Comparison of ENCODE assay signal across 11 cellular contexts in genomic region chr2:180656455-180656847, GRCh38.
DNase-seq lines count a peak whose midpoint lies in the region; ATAC-seq and TF ChIP-seq lines count a peak whose summit lies in the region.
"Had no signal": no experiment of that assay in that cellular context is flagged by ENCODE, and none has a peak within 500 bp of the region (broad histone marks: within the 10 kb centered on the region; RNA-seq: fewer than 3 reads in every experiment).

No MANE protein-coding gene starts in this region.

- no peak for DNase-seq in stimulated activated naive CD8-positive, alpha-beta T cell treated with anti-CD3 and anti-CD28 coated beads, Interleukin-15, Interleukin-2, amounts not matched to agents 100 U/mL and 50 U/mL, for 24 hours
- DNase-seq in stimulated activated naive CD8-positive, alpha-beta T cell treated with anti-CD3 and anti-CD28 coated beads, Interleukin-15, amount 100 ng/mL, for 72 hours = no peak
- no peak for DNase-seq in WTC11 (ENCODE audit: low spot score)
- peak; percentile 35 for DNase-seq in iPS-NIHi7 (ENCODE audit: extremely low spot score)
- DNase-seq in NOMO-1 treated with DMSO at 0.1 percent for 48 hours (lab: John Stamatoyannopoulos, UW; ENCODE audit: unreplicated experiment) = no peak
- DNase-seq in dorsolateral prefrontal cortex = no peak
- no peak for DNase-seq in mucosa of descending colon
- DNase-seq: AML-193, H7, NCI-H446 had no signal

- H3K27me3 ChIP-seq in dorsolateral prefrontal cortex = no peaks in the 10 kb centered on the region

- H3K27ac Mint-ChIP-seq in stimulated activated naive CD8-positive, alpha-beta T cell treated with anti-CD3 and anti-CD28 coated beads, Interleukin-15, amount 100 ng/mL, for 72 hours = no peak overlapping the region
- H3K27ac Mint-ChIP-seq in WTC11 = no peak overlapping the region

- intact Hi-C loops in dorsolateral prefrontal cortex (cut with DNase I) = no loop called here
- intact Hi-C loops in mucosa of descending colon (cut with DNase I, micrococcal nuclease) = no loop called here

- H3K27ac ChIP-seq in dorsolateral prefrontal cortex = peak overlapping the region in 9 of 59 donors; percentile 30 to 76 (median 58)

- peaks cover 8% of the 10 kb centered on the region for H3K27me3 Mint-ChIP-seq in stimulated activated naive CD8-positive, alpha-beta T cell treated with anti-CD3 and anti-CD28 coated beads, Interleukin-15, amount 100 ng/mL, for 72 hours
- H3K27me3 Mint-ChIP-seq in WTC11 (ENCODE audit: low read depth) = no peaks in the 10 kb centered on the region

- H3K4me3 ChIP-seq in dorsolateral prefrontal cortex (no peak overlapping the region), mucosa of descending colon (no peak overlapping the region)

- H3K9me3 ChIP-seq in mucosa of descending colon = no peaks in the 10 kb centered on the region

- H3K36me3 Mint-ChIP-seq in WTC11 = no peaks in the 10 kb centered on the region

- no peaks in the 10 kb centered on the region for H3K4me1 Mint-ChIP-seq in stimulated activated naive CD8-positive, alpha-beta T cell treated with anti-CD3 and anti-CD28 coated beads, Interleukin-15, amount 100 ng/mL, for 72 hours
- peaks cover 20% of the 10 kb centered on the region for H3K4me1 Mint-ChIP-seq in WTC11

- POLR2A ChIA-PET in WTC11 (lab: Charles Lee) = no interaction called here

- no peaks in the 10 kb centered on the region for H3K4me1 ChIP-seq in mucosa of descending colon (ENCODE audit: low read depth)

- no peaks in the 10 kb centered on the region for H3K36me3 ChIP-seq in mucosa of descending colon (ENCODE audit: low read depth)

- CTCF ChIA-PET in WTC11 (lab: Charles Lee) = no interaction called here

- H3K4me3 Mint-ChIP-seq in stimulated activated naive CD8-positive, alpha-beta T cell treated with anti-CD3 and anti-CD28 coated beads, Interleukin-15, amount 100 ng/mL, for 72 hours = no peak overlapping the region
- H3K4me3 Mint-ChIP-seq in WTC11 = no peak overlapping the region

- ATAC-seq in stimulated activated naive CD8-positive, alpha-beta T cell treated with anti-CD3 and anti-CD28 coated beads, Interleukin-15, Interleukin-2, amounts not matched to agents 100 U/mL and 50 U/mL, for 24 hours = peak; percentile 68
- ATAC-seq in stimulated activated naive CD8-positive, alpha-beta T cell treated with anti-CD3 and anti-CD28 coated beads, Interleukin-15, amount 100 ng/mL, for 72 hours = no peak
- ATAC-seq in WTC11 (peak; percentile 43), GM21423 (IDR thresholded peaks at IDR 0.05; ENCODE audit: unreplicated experiment) (no peak), mucosa of descending colon (no peak)

- TF ChIP-seq CTCF in WTC11 (IDR thresholded peaks at IDR 0.05) (no peak), dorsolateral prefrontal cortex (IDR thresholded peaks at IDR 0.05 in 54 of 56, conservative IDR thresholded peaks at IDR 0.05 in 2 of 56; ENCODE audit: low read depth in 1 of 56, partially characterized antibody in 56 of 56) (peak in 1 of 56 donors; percentile 1), mucosa of descending colon (IDR thresholded peaks at IDR 0.05) (no peak)

- H3K9me3 Mint-ChIP-seq in stimulated activated naive CD8-positive, alpha-beta T cell treated with anti-CD3 and anti-CD28 coated beads, Interleukin-15, amount 100 ng/mL, for 72 hours = no peaks in the 10 kb centered on the region
- no peaks in the 10 kb centered on the region for H3K9me3 Mint-ChIP-seq in WTC11

TF ChIP-seq in WTC11, 78 proteins besides CTCF, POLR2A, EP300 and RAD21 (continues in another document):
- TF ChIP-seq CREB1 (CRISPR knock-in tag; IDR thresholded peaks at IDR 0.05) (no peak), CREM (CRISPR knock-in tag; IDR thresholded peaks at IDR 0.05) (no peak), KAT7 (CRISPR knock-in tag; IDR thresholded peaks at IDR 0.05; ENCODE audit: borderline replicate concordance) (no peak), NR1H2 (CRISPR knock-in tag; IDR thresholded peaks at IDR 0.05) (no peak), STAT6 (CRISPR knock-in tag; conservative IDR thresholded peaks at IDR 0.05; ENCODE audit: low read depth) (no peak), ZNF232 (CRISPR knock-in tag; IDR thresholded peaks at IDR 0.05) (no peak), ZNF138 (CRISPR knock-in tag; conservative IDR thresholded peaks at IDR 0.05) (no peak)
- TF ChIP-seq, protein P1, sequence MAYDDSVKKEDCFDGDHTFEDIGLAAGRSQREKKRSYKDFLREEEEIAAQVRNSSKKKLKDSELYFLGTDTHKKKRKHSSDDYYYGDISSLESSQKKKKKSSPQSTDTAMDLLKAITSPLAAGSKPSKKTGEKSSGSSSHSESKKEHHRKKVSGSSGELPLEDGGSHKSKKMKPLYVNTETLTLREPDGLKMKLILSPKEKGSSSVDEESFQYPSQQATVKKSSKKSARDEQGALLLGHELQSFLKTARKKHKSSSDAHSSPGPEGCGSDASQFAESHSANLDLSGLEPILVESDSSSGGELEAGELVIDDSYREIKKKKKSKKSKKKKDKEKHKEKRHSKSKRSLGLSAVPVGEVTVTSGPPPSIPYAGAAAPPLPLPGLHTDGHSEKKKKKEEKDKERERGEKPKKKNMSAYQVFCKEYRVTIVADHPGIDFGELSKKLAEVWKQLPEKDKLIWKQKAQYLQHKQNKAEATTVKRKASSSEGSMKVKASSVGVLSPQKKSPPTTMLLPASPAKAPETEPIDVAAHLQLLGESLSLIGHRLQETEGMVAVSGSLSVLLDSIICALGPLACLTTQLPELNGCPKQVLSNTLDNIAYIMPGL (CRISPR knock-in tag; IDR thresholded peaks at IDR 0.05) = no peak
- TF ChIP-seq, protein P2, sequence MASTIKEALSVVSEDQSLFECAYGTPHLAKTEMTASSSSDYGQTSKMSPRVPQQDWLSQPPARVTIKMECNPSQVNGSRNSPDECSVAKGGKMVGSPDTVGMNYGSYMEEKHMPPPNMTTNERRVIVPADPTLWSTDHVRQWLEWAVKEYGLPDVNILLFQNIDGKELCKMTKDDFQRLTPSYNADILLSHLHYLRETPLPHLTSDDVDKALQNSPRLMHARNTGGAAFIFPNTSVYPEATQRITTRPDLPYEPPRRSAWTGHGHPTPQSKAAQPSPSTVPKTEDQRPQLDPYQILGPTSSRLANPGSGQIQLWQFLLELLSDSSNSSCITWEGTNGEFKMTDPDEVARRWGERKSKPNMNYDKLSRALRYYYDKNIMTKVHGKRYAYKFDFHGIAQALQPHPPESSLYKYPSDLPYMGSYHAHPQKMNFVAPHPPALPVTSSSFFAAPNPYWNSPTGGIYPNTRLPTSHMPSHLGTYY (CRISPR knock-in tag; IDR thresholded peaks at IDR 0.05) = no peak
- TF ChIP-seq, protein P3, sequence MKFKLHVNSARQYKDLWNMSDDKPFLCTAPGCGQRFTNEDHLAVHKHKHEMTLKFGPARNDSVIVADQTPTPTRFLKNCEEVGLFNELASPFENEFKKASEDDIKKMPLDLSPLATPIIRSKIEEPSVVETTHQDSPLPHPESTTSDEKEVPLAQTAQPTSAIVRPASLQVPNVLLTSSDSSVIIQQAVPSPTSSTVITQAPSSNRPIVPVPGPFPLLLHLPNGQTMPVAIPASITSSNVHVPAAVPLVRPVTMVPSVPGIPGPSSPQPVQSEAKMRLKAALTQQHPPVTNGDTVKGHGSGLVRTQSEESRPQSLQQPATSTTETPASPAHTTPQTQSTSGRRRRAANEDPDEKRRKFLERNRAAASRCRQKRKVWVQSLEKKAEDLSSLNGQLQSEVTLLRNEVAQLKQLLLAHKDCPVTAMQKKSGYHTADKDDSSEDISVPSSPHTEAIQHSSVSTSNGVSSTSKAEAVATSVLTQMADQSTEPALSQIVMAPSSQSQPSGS (CRISPR knock-in tag; IDR thresholded peaks at IDR 0.05; ENCODE audit: borderline replicate concordance, low read depth) = no peak

Comparison
In these comparisons a context has a peak if more than half of its experiments do, and no peak if none do; other contexts are left out.
1. ATAC-seq: peak in stimulated activated naive CD8-positive, alpha-beta T cell treated with anti-CD3 and anti-CD28 coated beads, Interleukin-15, Interleukin-2, amounts not matched to agents 100 U/mL and 50 U/mL, for 24 hours (single experiment) and WTC11 (single experiment); none in stimulated activated naive CD8-positive, alpha-beta T cell treated with anti-CD3 and anti-CD28 coated beads, Interleukin-15, amount 100 ng/mL, for 72 hours (single experiment), GM21423 (single experiment) and mucosa of descending colon (single experiment).